ENCODE assay signal across 17 cellular contexts in genomic region chr14:28875937-28876910, GRCh38.
DNase-seq lines count a peak whose midpoint lies in the region; ATAC-seq lines count a peak whose summit lies in the region.
"Had no signal": no experiment of that assay in that cellular context is flagged by ENCODE, and none has a peak within 500 bp of the region (broad histone marks: within the 10 kb centered on the region; RNA-seq: fewer than 3 reads in every experiment).

No MANE protein-coding gene starts in this region.

- H4K91ac ChIP-seq in mesenchymal stem cell (ENCODE audit: low read length) = no peak overlapping the region

- H3K4me1 ChIP-seq in HAP-1 = peaks cover 15% of the 10 kb centered on the region
- no peaks in the 10 kb centered on the region for H3K4me1 ChIP-seq in mesendoderm (ENCODE audit: control insufficient read depth, low read depth, low read length)
- H3K4me1 ChIP-seq in mesenchymal stem cell (ENCODE audit: control insufficient read depth, insufficient read depth, low read depth, low read length) = no peaks in the 10 kb centered on the region
- H3K4me1 ChIP-seq: esophagus squamous epithelium, heart left ventricle, spleen had no signal

- H2BK120ac ChIP-seq in mesendoderm (ENCODE audit: low read depth, low read length) = no peak overlapping the region
- no peak overlapping the region for H2BK120ac ChIP-seq in mesenchymal stem cell (ENCODE audit: low read depth, low read length)

- no peak overlapping the region for H3K23ac ChIP-seq in mesendoderm (ENCODE audit: low read length)
- no peak overlapping the region for H3K23ac ChIP-seq in mesenchymal stem cell (ENCODE audit: low read length in 2 of 2)

- H2BK5ac ChIP-seq in mesendoderm (ENCODE audit: low read length) (no peak overlapping the region), mesenchymal stem cell (ENCODE audit: low read depth, low read length, poor library complexity, severe bottlenecking) (no peak overlapping the region)

- H3K79me1 ChIP-seq in mesendoderm (ENCODE audit: low read length) (no peaks in the 10 kb centered on the region), mesenchymal stem cell (replicated peaks; ENCODE audit: low read length, poor library complexity, severe bottlenecking) (no peaks in the 10 kb centered on the region)

- H3K4me2 ChIP-seq in mesendoderm (ENCODE audit: low read length) (no peak overlapping the region), mesenchymal stem cell (ENCODE audit: low read length, poor library complexity, severe bottlenecking) (no peak overlapping the region)

- H3K18ac ChIP-seq in mesendoderm (ENCODE audit: low read length) (no peak overlapping the region), mesenchymal stem cell (ENCODE audit: low read depth in 1 of 2, low read length in 2 of 2) (no peak overlapping the region)

- no peak for ATAC-seq in GM18861 (IDR thresholded peaks at IDR 0.05; ENCODE audit: unreplicated experiment)
- ATAC-seq: activated CD8-positive, alpha-beta T cell treated with anti-CD3 and anti-CD28 coated beads, Interleukin-2, amount 10 ng/mL, durations not matched to agents 7 days and 5 days; heart left ventricle had no signal

- H4K8ac ChIP-seq in mesendoderm (ENCODE audit: low read depth, low read length) = no peak overlapping the region
- no peak overlapping the region for H4K8ac ChIP-seq in mesenchymal stem cell (ENCODE audit: low read length)

- no peak overlapping the region for H3K56ac ChIP-seq in mesendoderm (ENCODE audit: low read length)

- H3K27ac ChIP-seq in mesendoderm (ENCODE audit: low read depth, low read length) = no peak overlapping the region
- H3K27ac ChIP-seq in mesenchymal stem cell (ENCODE audit: low read length, poor library complexity, severe bottlenecking) = no peak overlapping the region
- H3K27ac ChIP-seq: esophagus squamous epithelium, heart left ventricle, SK-N-MC, spleen had no signal

- H3K36me3 ChIP-seq in HAP-1 (replicated peaks) (no peaks in the 10 kb centered on the region), mesendoderm (ENCODE audit: control insufficient read depth, insufficient read depth, low read length) (no peaks in the 10 kb centered on the region), mesenchymal stem cell (ENCODE audit: control insufficient read depth in 1 of 2, insufficient read depth in 2 of 2, low read depth in 1 of 2, low read length in 2 of 2) (no peaks in the 10 kb centered on the region)
- H3K36me3 ChIP-seq: esophagus squamous epithelium, heart left ventricle, spleen had no signal

- no peak overlapping the region for H2AFZ ChIP-seq in mesenchymal stem cell (ENCODE audit: low read depth, low read length)

- H3K79me2 ChIP-seq in mesendoderm (ENCODE audit: control insufficient read depth, insufficient read depth, low read length) = no peaks in the 10 kb centered on the region

- no CpG with 5 or more reads among the region's 7 CpGs for WGBS in mesendoderm (ENCODE audit: extremely low coverage, insufficient coverage, low lambda C conversion rate)
- 72% methylated on average over 3 of the region's 7 CpGs for WGBS in mesenchymal stem cell

- in situ Hi-C loops in HAP-1 (cut with MboI; ENCODE audit: low sequenced_read_pairs) (no loop called here), ACHN (cut with HindIII; ENCODE audit: low pct_ligation_motif_present, low pct_unique_long_range_greater_than_20kb, low sequenced_read_pairs) (no loop called here)

- H2AK5ac ChIP-seq in mesendoderm (ENCODE audit: low read length) (no peak overlapping the region), mesenchymal stem cell (ENCODE audit: low read length, severe bottlenecking) (no peak overlapping the region)

- H3K9ac ChIP-seq in mesendoderm (ENCODE audit: low read length) (no peak overlapping the region), mesenchymal stem cell (ENCODE audit: low read length) (no peak overlapping the region)

- H3K4me3 ChIP-seq in HAP-1 = no peak overlapping the region
- H3K4me3 ChIP-seq in mesendoderm (ENCODE audit: low read length) = no peak overlapping the region
- no peak overlapping the region for H3K4me3 ChIP-seq in mesenchymal stem cell (ENCODE audit: insufficient read depth in 1 of 2, low read depth in 1 of 2, low read length in 2 of 2)
- H3K4me3 ChIP-seq: esophagus squamous epithelium, heart left ventricle, SK-N-MC, spleen had no signal

- H3K9me3 ChIP-seq in HAP-1 (no peaks in the 10 kb centered on the region), mesenchymal stem cell (ENCODE audit: control insufficient read depth, low read length) (no peaks in the 10 kb centered on the region)
- H3K9me3 ChIP-seq: esophagus squamous epithelium, heart left ventricle, spleen had no signal

- H2BK15ac ChIP-seq in mesendoderm (replicated peaks; ENCODE audit: low read depth) (no peak overlapping the region), mesenchymal stem cell (ENCODE audit: low read depth, poor library complexity, severe bottlenecking) (no peak overlapping the region)

- no peak overlapping the region for H2BK12ac ChIP-seq in mesenchymal stem cell (ENCODE audit: low read length in 2 of 2)

- H4K5ac ChIP-seq in mesendoderm (ENCODE audit: low read length) = no peak overlapping the region

- no peaks in the 10 kb centered on the region for H3K27me3 ChIP-seq in HAP-1 (ENCODE audit: low read depth)
- H3K27me3 ChIP-seq in mesendoderm (ENCODE audit: insufficient read depth, low read length, poor library complexity) = no peaks in the 10 kb centered on the region
- no peaks in the 10 kb centered on the region for H3K27me3 ChIP-seq in mesenchymal stem cell (ENCODE audit: control insufficient read depth in 1 of 2, insufficient read depth in 1 of 2, low read length in 2 of 2)
- H3K27me3 ChIP-seq: esophagus squamous epithelium, heart left ventricle, spleen had no signal

- peak; percentile 43 to 68 for DNase-seq in HAP-1 (ENCODE audit: low spot score in 2 of 2)
- DNase-seq in NCI-H1930 (lab: John Stamatoyannopoulos, UW) = peak; percentile 83 to 93
- DNase-seq in NCI-H69 (lab: John Stamatoyannopoulos, UW) = peak; percentile 97
- peak; percentile 18 for DNase-seq in mesendoderm
- no peak for DNase-seq in mesenchymal stem cell
- no peak for DNase-seq in RPMI8226
- DNase-seq in ACHN = no peak
- DNase-seq: activated CD8-positive, alpha-beta T cell treated with anti-CD3 and anti-CD28 coated beads, Interleukin-2, amount 10 ng/mL, durations not matched to agents 7 days and 5 days; esophagus squamous epithelium; heart left ventricle; HFFc6; Karpas-422; kidney glomerular epithelial cell; NK-92 treated with Interleukin-12 subunit alpha and Interleukin-12 subunit beta, amount 100 ng/mL, for 24 hours; spleen had no signal

- H3K4ac ChIP-seq in mesendoderm (ENCODE audit: low read depth, low read length) (no peak overlapping the region), mesenchymal stem cell (ENCODE audit: low read depth in 1 of 2, low read length in 2 of 2) (no peak overlapping the region)

- no peak overlapping the region for H3K14ac ChIP-seq in mesenchymal stem cell (ENCODE audit: low read length in 2 of 2)

Comparison
In these comparisons a context has a peak if more than half of its experiments do, and no peak if none do; other contexts are left out.
1. DNase-seq: peak in HAP-1 (2 of 2), NCI-H1930 (2 of 2), NCI-H69 (single experiment) and mesendoderm (single experiment); none in mesenchymal stem cell (single experiment), RPMI8226 (single experiment) and ACHN (single experiment).